Comparison of ENCODE assay signal across 16 cellular contexts in the genomic region with DNA sequence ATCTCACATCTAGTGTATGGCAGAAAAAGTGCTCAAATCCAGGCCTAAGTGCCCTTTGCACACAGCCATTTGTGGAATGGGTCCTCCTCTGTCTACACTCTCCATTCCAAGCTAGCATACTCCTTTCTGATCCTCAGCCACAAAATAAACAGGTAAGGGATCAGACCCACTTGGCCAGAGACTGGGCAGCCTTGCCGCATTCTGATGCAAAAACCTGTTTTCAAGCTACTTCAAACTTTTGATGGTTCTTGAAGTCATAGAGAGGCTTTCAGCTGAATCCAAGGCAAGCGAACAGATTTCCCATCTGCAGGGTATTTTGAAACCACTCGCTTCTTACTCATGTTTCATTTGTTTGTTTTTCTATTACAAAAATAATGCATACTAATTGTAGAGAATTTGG.
"Had no signal": no experiment of that assay in that cellular context is flagged by ENCODE, and none has a peak within 500 bp of the region (broad histone marks: within the 10 kb centered on the region; RNA-seq: fewer than 3 reads in every experiment).

No MANE protein-coding gene starts in this region.

- H3K4me3 Mint-ChIP-seq: activated CD4-positive, alpha-beta T cell treated with anti-CD3 and anti-CD28 coated beads, Interleukin-2, amount 10 ng/mL, durations not matched to agents 7 days and 5 days; natural killer cell; stimulated activated memory B cell treated with anti-CD40 and anti-IgM and Interleukin-4, amounts not matched to agents 10 μg/mL and 1 μg/mL and 100 μg/mL, for 72 hours; T-helper 1 cell treated with Interleukin-12 subunit alpha and Interleukin-12 subunit beta and Interleukin-4 antibody, amounts not matched to agents 30 μg/mL and 1 μg/mL, for 36 hours had no signal

- H3K27ac Mint-ChIP-seq: activated CD4-positive, alpha-beta T cell treated with anti-CD3 and anti-CD28 coated beads, Interleukin-2, amount 10 ng/mL, durations not matched to agents 7 days and 5 days; activated naive CD4-positive, alpha-beta T cell treated with anti-CD3 and anti-CD28 coated beads, Interleukin-2, amount 50 U/mL, for 72 hours; activated T-helper 2 cell treated with anti-CD3 and anti-CD28 coated beads, Interferon-gamma antibody, Interleukin-2, Interleukin-4, amounts not matched to agents 10 μg/mL and 5 μg/mL and 100 μg/mL, durations not matched to agents 14 hours and 24 hours and 36 hours; natural killer cell; stimulated activated memory B cell treated with anti-CD40 and anti-IgM and Interleukin-4, amounts not matched to agents 10 μg/mL and 1 μg/mL and 100 μg/mL, for 72 hours; T-helper 1 cell treated with Interleukin-12 subunit alpha and Interleukin-12 subunit beta and Interleukin-4 antibody, amounts not matched to agents 30 μg/mL and 1 μg/mL, for 36 hours had no signal

- H3K9me3 Mint-ChIP-seq: activated CD4-positive, alpha-beta T cell treated with anti-CD3 and anti-CD28 coated beads, Interleukin-2, amount 10 ng/mL, durations not matched to agents 7 days and 5 days; activated naive CD4-positive, alpha-beta T cell treated with anti-CD3 and anti-CD28 coated beads, Interleukin-2, amount 50 U/mL, for 72 hours; activated T-helper 2 cell treated with anti-CD3 and anti-CD28 coated beads, Interferon-gamma antibody, Interleukin-2, Interleukin-4, amounts not matched to agents 10 μg/mL and 5 μg/mL and 100 μg/mL, durations not matched to agents 14 hours and 24 hours and 36 hours; natural killer cell; stimulated activated memory B cell treated with anti-CD40 and anti-IgM and Interleukin-4, amounts not matched to agents 10 μg/mL and 1 μg/mL and 100 μg/mL, for 72 hours; T-helper 1 cell treated with Interleukin-12 subunit alpha and Interleukin-12 subunit beta and Interleukin-4 antibody, amounts not matched to agents 30 μg/mL and 1 μg/mL, for 36 hours had no signal

- H3K4me3 ChIP-seq: esophagus squamous epithelium, gastrocnemius medialis, mucosa of descending colon had no signal

- H3K9me3 ChIP-seq: esophagus squamous epithelium, gastrocnemius medialis, mucosa of descending colon, SK-N-SH had no signal

- H3K27me3 ChIP-seq: esophagus squamous epithelium, gastrocnemius medialis had no signal

- H3K36me3 ChIP-seq: esophagus squamous epithelium, gastrocnemius medialis had no signal

- ATAC-seq: activated naive CD4-positive, alpha-beta T cell treated with anti-CD3 and anti-CD28 coated beads, Interleukin-2, amount 50 U/mL, for 72 hours; gastrocnemius medialis; mucosa of descending colon; natural killer cell; right cardiac atrium; stimulated activated memory B cell treated with anti-CD40 and anti-IgM and Interleukin-4, amounts not matched to agents 10 μg/mL and 1 μg/mL and 100 μg/mL, for 72 hours had no signal

- H3K27ac ChIP-seq: gastrocnemius medialis had no signal

- DNase-seq: activated CD4-positive, alpha-beta T cell treated with anti-CD3 and anti-CD28 coated beads, Interleukin-2, amount 10 ng/mL, durations not matched to agents 7 days and 5 days; activated CD4-positive, CD25-positive, alpha-beta regulatory T cell; amygdala; esophagus squamous epithelium; gastrocnemius medialis; kidney glomerular epithelial cell; mucosa of descending colon; natural killer cell; nucleus accumbens; right cardiac atrium; SK-N-SH; substantia nigra had no signal

- H3K36me3 Mint-ChIP-seq: activated naive CD4-positive, alpha-beta T cell treated with anti-CD3 and anti-CD28 coated beads, Interleukin-2, amount 50 U/mL, for 72 hours; natural killer cell; stimulated activated memory B cell treated with anti-CD40 and anti-IgM and Interleukin-4, amounts not matched to agents 10 μg/mL and 1 μg/mL and 100 μg/mL, for 72 hours had no signal

- H3K27me3 Mint-ChIP-seq: stimulated activated memory B cell treated with anti-CD40 and anti-IgM and Interleukin-4, amounts not matched to agents 10 μg/mL and 1 μg/mL and 100 μg/mL, for 72 hours had no signal

- H3K4me1 Mint-ChIP-seq: activated CD4-positive, alpha-beta T cell treated with anti-CD3 and anti-CD28 coated beads, Interleukin-2, amount 10 ng/mL, durations not matched to agents 7 days and 5 days; natural killer cell; stimulated activated memory B cell treated with anti-CD40 and anti-IgM and Interleukin-4, amounts not matched to agents 10 μg/mL and 1 μg/mL and 100 μg/mL, for 72 hours had no signal
